ENCODE assay signal across 1 cellular context in genomic region chr4:83855044-83855443, GRCh38.
TF ChIP-seq lines count a peak whose summit lies in the region.

No MANE protein-coding gene starts in this region.

TF ChIP-seq in IMR-90, 13 proteins besides CTCF, POLR2A, EP300 and RAD21 (continued from another document):
- TF ChIP-seq RCOR1 (IDR thresholded peaks at IDR 0.05; ENCODE audit: insufficient replicate concordance, low read length) (peak; percentile 63), FOS (IDR thresholded peaks at IDR 0.05; ENCODE audit: low read depth, low read length) (peak; percentile 84), CEBPB (IDR thresholded peaks at IDR 0.05; ENCODE audit: low read depth, low read length) (no peak), USF2 (IDR thresholded peaks at IDR 0.05; ENCODE audit: low read depth, low read length) (no peak), CHD1 (IDR thresholded peaks at IDR 0.05; ENCODE audit: low read depth, low read length) (no peak), RFX5 (IDR thresholded peaks at IDR 0.05; ENCODE audit: low read depth, low read length) (no peak)
